24 cellular contexts compared by ENCODE assay signal in the genomic region with DNA sequence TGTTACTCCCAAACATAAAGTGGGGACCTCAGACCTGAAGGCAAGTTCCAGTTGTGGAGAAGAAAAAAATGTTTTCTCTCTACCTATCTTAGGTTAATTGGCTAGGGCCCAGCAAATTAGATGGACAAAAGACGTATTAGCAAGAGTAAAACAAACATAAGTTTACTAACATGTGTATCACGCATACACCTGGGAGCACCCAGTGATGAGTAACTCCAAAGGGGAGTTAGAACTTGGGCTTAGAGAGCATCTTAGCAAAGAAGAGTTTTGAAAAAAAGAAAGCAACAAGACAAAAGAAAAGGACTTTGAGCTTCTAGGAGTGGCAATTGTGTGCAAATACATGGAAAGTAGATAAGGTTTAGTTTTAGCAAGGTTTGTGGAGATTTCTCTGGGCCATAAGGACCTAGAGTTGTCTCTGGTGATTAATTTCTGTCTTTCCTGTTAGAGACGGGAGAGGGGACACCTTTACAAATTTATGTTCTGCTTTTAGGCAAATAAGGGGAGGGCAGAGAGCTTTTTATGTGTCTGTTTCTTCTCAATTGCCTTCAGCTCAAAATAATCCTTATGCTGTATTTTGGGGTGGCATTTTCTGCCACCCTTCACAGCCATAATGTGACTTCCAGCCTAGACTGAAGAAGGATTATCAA.
DNase-seq lines count a peak whose midpoint lies in the region; ATAC-seq, FAIRE-seq and TF ChIP-seq lines count a peak whose summit lies in the region.
"Had no signal": no experiment of that assay in that cellular context is flagged by ENCODE, and none has a peak within 500 bp of the region (broad histone marks: within the 10 kb centered on the region; RNA-seq: fewer than 3 reads in every experiment).

No MANE protein-coding gene starts in this region.

- H3K27ac Mint-ChIP-seq in CD8-positive, alpha-beta memory T cell = peak overlapping the region in 1 of 8 donors; percentile 29

- intact Hi-C loops in left cardiac atrium (cut with DNase I) = no loop called here

- no peak for TF ChIP-seq POLR2A in GM12892 (IDR thresholded peaks at IDR 0.05; ENCODE audit: low read depth, low read length)

- POLR2A ChIA-PET in CD8-positive, alpha-beta memory T cell (lab: Charles Lee) = no interaction called here

- peaks cover 0 to 4% (median 2%) of the 10 kb centered on the region in 3 donors for H3K4me1 Mint-ChIP-seq in CD8-positive, alpha-beta memory T cell

- H3K27ac ChIP-seq in OCI-LY3 (ENCODE audit: low read length) = no peak overlapping the region
- peak overlapping the region; percentile 12 for H3K27ac ChIP-seq in neural cell (ENCODE audit: low read length)
- no peak overlapping the region for H3K27ac ChIP-seq in CD8-positive, alpha-beta memory T cell (ENCODE audit: low read depth, low read length)
- H3K27ac ChIP-seq: brain microvascular endothelial cell, skin epidermis had no signal

- H2AFZ ChIP-seq in OCI-LY3 (ENCODE audit: low read depth, low read length) (no peak overlapping the region), neural cell (ENCODE audit: low read depth, low read length) (no peak overlapping the region)

- no peak for TF ChIP-seq RAD21 in neural cell (conservative IDR thresholded peaks at IDR 0.05)

- H3K36me3 ChIP-seq in OCI-LY3 (replicated peaks; ENCODE audit: low read depth, low read length) = no peaks in the 10 kb centered on the region
- H3K36me3 ChIP-seq in neural cell (ENCODE audit: insufficient read depth, low read length) = no peaks in the 10 kb centered on the region
- no peaks in the 10 kb centered on the region for H3K36me3 ChIP-seq in CD8-positive, alpha-beta memory T cell (ENCODE audit: insufficient read depth, low read length)
- H3K36me3 ChIP-seq: brain microvascular endothelial cell, HAP-1, Peyer's patch had no signal

- H3K27me3 ChIP-seq in OCI-LY3 (ENCODE audit: low read depth, low read length) = no peaks in the 10 kb centered on the region
- H3K27me3 ChIP-seq in neural cell (ENCODE audit: insufficient read depth, low read depth, low read length) = no peaks in the 10 kb centered on the region
- no peaks in the 10 kb centered on the region for H3K27me3 ChIP-seq in CD8-positive, alpha-beta memory T cell (ENCODE audit: insufficient read depth, low read length, poor library complexity, severe bottlenecking)
- H3K27me3 ChIP-seq: brain microvascular endothelial cell, Peyer's patch had no signal

- peaks cover 0 to 15% (median 4%) of the 10 kb centered on the region in 3 donors for H3K36me3 Mint-ChIP-seq in CD8-positive, alpha-beta memory T cell

- H3K4me1 ChIP-seq in OCI-LY3 (ENCODE audit: low read length) = peaks cover 13% of the 10 kb centered on the region
- H3K4me1 ChIP-seq in CD8-positive, alpha-beta memory T cell (ENCODE audit: insufficient read depth, low read length) = peaks cover 1% of the 10 kb centered on the region

- ATAC-seq in left cardiac atrium = no peak

- H3K4me3 Mint-ChIP-seq in CD8-positive, alpha-beta memory T cell = no peak overlapping the region

- peaks cover 0 to 7% (median 6%) of the 10 kb centered on the region in 5 donors for H3K9me3 Mint-ChIP-seq in CD8-positive, alpha-beta memory T cell

- H3K4me3 ChIP-seq in OCI-LY3 (ENCODE audit: low read length) (no peak overlapping the region), epithelial cell of esophagus (ENCODE audit: low read length) (no peak overlapping the region), neural cell (ENCODE audit: low read length) (no peak overlapping the region)
- H3K4me3 ChIP-seq in CD8-positive, alpha-beta memory T cell (ENCODE audit: low read length) = no peak overlapping the region
- H3K4me3 ChIP-seq: HAP-1, lung, Peyer's patch, skin epidermis had no signal

- H3K9me3 ChIP-seq in OCI-LY3 (ENCODE audit: insufficient read depth, low read length) = no peaks in the 10 kb centered on the region
- no peaks in the 10 kb centered on the region for H3K9me3 ChIP-seq in neural cell (ENCODE audit: low read length)
- no peaks in the 10 kb centered on the region for H3K9me3 ChIP-seq in CD8-positive, alpha-beta memory T cell (ENCODE audit: low read length)
- H3K9me3 ChIP-seq: HAP-1, Peyer's patch had no signal

- no peak for TF ChIP-seq CTCF in OCI-LY3 (IDR thresholded peaks at IDR 0.05; ENCODE audit: low read depth, low read length)
- TF ChIP-seq CTCF in epithelial cell of esophagus (IDR thresholded peaks at IDR 0.05; ENCODE audit: insufficient read depth, low read depth, low read length, missing control alignments) = no peak
- TF ChIP-seq CTCF in neural cell (IDR thresholded peaks at IDR 0.05; ENCODE audit: poor library complexity, severe bottlenecking) = no peak

- H3K9me2 ChIP-seq in neural cell (ENCODE audit: insufficient read depth, low read length) = no peaks in the 10 kb centered on the region

- H3K9ac ChIP-seq in OCI-LY3 (ENCODE audit: low read length) = no peak overlapping the region
- H3K9ac ChIP-seq in neural cell (ENCODE audit: low read length) = no peak overlapping the region

- CTCF ChIA-PET in CD8-positive, alpha-beta memory T cell (lab: Charles Lee) = no interaction called here

- H3K4me2 ChIP-seq in OCI-LY3 (ENCODE audit: low read length) (peak overlapping the region; percentile 53), neural cell (ENCODE audit: low read length) (no peak overlapping the region)

- DNase-seq in GM12892 (ENCODE audit: insufficient read length) = no peak
- peak; percentile 65 for DNase-seq in epithelial cell of esophagus (ENCODE audit: low read depth)
- no peak for DNase-seq in CD8-positive, alpha-beta memory T cell
- DNase-seq in left cardiac atrium = no peak
- DNase-seq in NCI-H774 (lab: John Stamatoyannopoulos, UW) = no peak
- DNase-seq in NCI-H82 treated with DMSO at 0.1 percent for 48 hours (lab: John Stamatoyannopoulos, UW; ENCODE audit: unreplicated experiment) = no peak
- DNase-seq: activated CD4-positive, alpha-beta T cell treated with anti-CD3 and anti-CD28 coated beads, Interleukin-2, amount 50 U/mL, for 48 hours; activated gamma-delta T cell treated with Interleukin-2 at 50 U/mL for 16 hours; brain microvascular endothelial cell; DMS79; effector memory CD4-positive, alpha-beta T cell; IMR-90; NCI-H1105 treated with DMSO at 0.1 percent for 48 hours; NCI-H2081; Peyer's patch; SIG-M5; stimulated activated CD4-positive, alpha-beta T cell treated with anti-CD3 and anti-CD28 coated beads, Interleukin-2, amount 100 ng/mL, for 24 hours; substantia nigra had no signal

- TF ChIP-seq EP300 in neural cell (conservative IDR thresholded peaks at IDR 0.05; ENCODE audit: poor library complexity, severe bottlenecking) = no peak

- peak; percentile 51 for FAIRE-seq in GM12892 (lab: Jason Lieb, UNC)
- FAIRE-seq: keratinocyte had no signal

- H3F3A ChIP-seq in neural cell (ENCODE audit: insufficient read depth, low read length, poor library complexity, severe bottlenecking) = no peaks in the 10 kb centered on the region

- peaks cover 0 to 2% of the 10 kb centered on the region in 2 donors for H3K27me3 Mint-ChIP-seq in CD8-positive, alpha-beta memory T cell

- H3K79me2 ChIP-seq in OCI-LY3 (ENCODE audit: low read length) (no peaks in the 10 kb centered on the region), neural cell (replicated peaks; ENCODE audit: insufficient read depth, low read length) (no peaks in the 10 kb centered on the region)

- H4K20me1 ChIP-seq in OCI-LY3 (ENCODE audit: insufficient read depth, low read length) = no peaks in the 10 kb centered on the region
- no peaks in the 10 kb centered on the region for H4K20me1 ChIP-seq in neural cell (ENCODE audit: insufficient read depth)

TF ChIP-seq in neural cell, 6 proteins besides CTCF, POLR2A, EP300 and RAD21:
- TF ChIP-seq TAF1 (IDR thresholded peaks at IDR 0.05; ENCODE audit: low read depth) = no peak
- TF ChIP-seq SMC3 (conservative IDR thresholded peaks at IDR 0.05; ENCODE audit: poor library complexity) = no peak
- TF ChIP-seq, protein P1, sequence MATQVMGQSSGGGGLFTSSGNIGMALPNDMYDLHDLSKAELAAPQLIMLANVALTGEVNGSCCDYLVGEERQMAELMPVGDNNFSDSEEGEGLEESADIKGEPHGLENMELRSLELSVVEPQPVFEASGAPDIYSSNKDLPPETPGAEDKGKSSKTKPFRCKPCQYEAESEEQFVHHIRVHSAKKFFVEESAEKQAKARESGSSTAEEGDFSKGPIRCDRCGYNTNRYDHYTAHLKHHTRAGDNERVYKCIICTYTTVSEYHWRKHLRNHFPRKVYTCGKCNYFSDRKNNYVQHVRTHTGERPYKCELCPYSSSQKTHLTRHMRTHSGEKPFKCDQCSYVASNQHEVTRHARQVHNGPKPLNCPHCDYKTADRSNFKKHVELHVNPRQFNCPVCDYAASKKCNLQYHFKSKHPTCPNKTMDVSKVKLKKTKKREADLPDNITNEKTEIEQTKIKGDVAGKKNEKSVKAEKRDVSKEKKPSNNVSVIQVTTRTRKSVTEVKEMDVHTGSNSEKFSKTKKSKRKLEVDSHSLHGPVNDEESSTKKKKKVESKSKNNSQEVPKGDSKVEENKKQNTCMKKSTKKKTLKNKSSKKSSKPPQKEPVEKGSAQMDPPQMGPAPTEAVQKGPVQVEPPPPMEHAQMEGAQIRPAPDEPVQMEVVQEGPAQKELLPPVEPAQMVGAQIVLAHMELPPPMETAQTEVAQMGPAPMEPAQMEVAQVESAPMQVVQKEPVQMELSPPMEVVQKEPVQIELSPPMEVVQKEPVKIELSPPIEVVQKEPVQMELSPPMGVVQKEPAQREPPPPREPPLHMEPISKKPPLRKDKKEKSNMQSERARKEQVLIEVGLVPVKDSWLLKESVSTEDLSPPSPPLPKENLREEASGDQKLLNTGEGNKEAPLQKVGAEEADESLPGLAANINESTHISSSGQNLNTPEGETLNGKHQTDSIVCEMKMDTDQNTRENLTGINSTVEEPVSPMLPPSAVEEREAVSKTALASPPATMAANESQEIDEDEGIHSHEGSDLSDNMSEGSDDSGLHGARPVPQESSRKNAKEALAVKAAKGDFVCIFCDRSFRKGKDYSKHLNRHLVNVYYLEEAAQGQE (IDR thresholded peaks at IDR 0.05; ENCODE audit: borderline replicate concordance) = no peak
- TF ChIP-seq MXI1 (conservative IDR thresholded peaks at IDR 0.05; ENCODE audit: poor library complexity, severe bottlenecking) = no peak
- TF ChIP-seq POLR2AphosphoS5 (IDR thresholded peaks at IDR 0.05) = no peak
- no peak for TF ChIP-seq EZH2 (IDR thresholded peaks at IDR 0.05; ENCODE audit: borderline replicate concordance, insufficient read depth, low read length, poor library complexity, severe bottlenecking)
